ENCODE assay signal across 27 cellular contexts in genomic region chr11:71124127-71124526, GRCh38.
"Had no signal": no experiment of that assay in that cellular context is flagged by ENCODE, and none has a peak within 500 bp of the region (broad histone marks: within the 10 kb centered on the region; RNA-seq: fewer than 3 reads in every experiment).

No MANE protein-coding gene starts in this region.

- H3K4me2 ChIP-seq: neural progenitor cell, smooth muscle cell had no signal

- H3K27me3 ChIP-seq: neural progenitor cell, ovary, suprapubic skin, testis, transverse colon, upper lobe of right lung, vagina had no signal

- H3K27ac ChIP-seq: neural progenitor cell, ovary, parathyroid adenoma, psoas muscle, skin epidermis, spleen, suprapubic skin, testis, tibial artery, transverse colon, upper lobe of right lung, vagina had no signal

- H3K9ac ChIP-seq: neural progenitor cell, parathyroid adenoma had no signal

- H3K79me2 ChIP-seq: parathyroid adenoma had no signal

- H2AFZ ChIP-seq: neural progenitor cell, parathyroid adenoma had no signal

- DNase-seq: natural killer cell; occipital lobe; ovary; psoas muscle; right cardiac atrium; stimulated activated CD4-positive, alpha-beta T cell treated with anti-CD3 and anti-CD28 coated beads, Interleukin-12 subunit alpha, Interleukin-12 subunit beta, amount 100 ng/mL, for 4 hours; stimulated activated CD4-positive, alpha-beta T cell treated with anti-CD3 and anti-CD28 coated beads, Interleukin-1b, Interleukin-23, amount 100 ng/mL, for 48 hours; stimulated activated CD4-positive, alpha-beta T cell treated with anti-CD3 and anti-CD28 coated beads, Interleukin-4, amount 100 ng/mL, for 1 hour; stimulated activated CD4-positive, alpha-beta T cell treated with anti-CD3 and anti-CD28 coated beads, Interleukin-4, amount 100 ng/mL, for 4 hours; stimulated activated CD8-positive, alpha-beta memory T cell treated with anti-CD3 and anti-CD28 coated beads, Interleukin-4, amount 100 ng/mL, for 48 hours; stimulated activated naive CD4-positive, alpha-beta T cell; stimulated activated naive CD8-positive, alpha-beta T cell treated with anti-CD3 and anti-CD28 coated beads, Interleukin-15, amount 100 ng/mL, for 72 hours; stimulated activated naive CD8-positive, alpha-beta T cell treated with anti-CD3 and anti-CD28 coated beads, Interleukin-15, Interleukin-2, amounts not matched to agents 100 U/mL and 50 U/mL, for 24 hours; substantia nigra; testis; tibial artery; transverse colon; upper lobe of right lung had no signal

- H3K4me1 ChIP-seq: neural progenitor cell, parathyroid adenoma, psoas muscle, spleen, suprapubic skin, testis, tibial artery, transverse colon, upper lobe of right lung, vagina had no signal

- H3K36me3 ChIP-seq: neural progenitor cell, ovary, spleen, suprapubic skin, tibial artery, transverse colon, upper lobe of right lung, vagina had no signal

- H3K9me3 ChIP-seq: ovary, psoas muscle, spleen, suprapubic skin, testis, tibial artery, transverse colon, upper lobe of right lung, vagina had no signal

- ATAC-seq: natural killer cell; psoas muscle; right cardiac atrium; sciatic nerve; stimulated activated memory B cell treated with anti-CD40 and anti-IgM and Interleukin-4, amounts not matched to agents 10 μg/mL and 1 μg/mL and 100 μg/mL, for 72 hours; stimulated activated naive CD8-positive, alpha-beta T cell treated with anti-CD3 and anti-CD28 coated beads, Interleukin-15, amount 100 ng/mL, for 72 hours; stimulated activated naive CD8-positive, alpha-beta T cell treated with anti-CD3 and anti-CD28 coated beads, Interleukin-15, Interleukin-2, amounts not matched to agents 100 U/mL and 50 U/mL, for 24 hours; upper lobe of right lung had no signal

- H3K4me3 ChIP-seq: neural progenitor cell, ovary, psoas muscle, skin epidermis, smooth muscle cell, spleen, suprapubic skin, testis, tibial artery, transverse colon, upper lobe of right lung, vagina had no signal
